35 cellular contexts compared by ENCODE assay signal in genomic region chr6:132868057-132868456, GRCh38.
"Had no signal": no experiment of that assay in that cellular context is flagged by ENCODE, and none has a peak within 500 bp of the region (broad histone marks: within the 10 kb centered on the region; RNA-seq: fewer than 3 reads in every experiment).

No MANE protein-coding gene starts in this region.

- H3K9me3 ChIP-seq: adrenal gland, ascending aorta, body of pancreas, breast epithelium had no signal

- H3K4me3 Mint-ChIP-seq: activated naive CD4-positive, alpha-beta T cell treated with anti-CD3 and anti-CD28 coated beads for 36 hours; activated naive CD4-positive, alpha-beta T cell treated with anti-CD3 and anti-CD28 coated beads, Interleukin-2, amount 10 ng/mL, durations not matched to agents 7 days and 5 days; activated naive CD4-positive, alpha-beta T cell treated with anti-CD3 and anti-CD28 coated beads, Interleukin-2, amount 50 U/mL, for 24 hours; activated naive CD8-positive, alpha-beta T cell; activated naive CD8-positive, alpha-beta T cell treated with anti-CD3 and anti-CD28 coated beads for 36 hours; activated naive CD8-positive, alpha-beta T cell treated with anti-CD3 and anti-CD28 coated beads, Interleukin-2, amount 10 ng/mL, durations not matched to agents 7 days and 5 days; activated naive CD8-positive, alpha-beta T cell treated with anti-CD3 and anti-CD28 coated beads, Interleukin-2, amount 50 U/mL, for 24 hours; activated T-cell treated with anti-CD3 and anti-CD28 coated beads, Interleukin-2, amount 50 U/mL, for 24 hours; activated T-cell treated with anti-CD3 and anti-CD28 coated beads, Interleukin-2, amount 50 U/mL, for 4 hours; activated T-cell treated with anti-CD3 and anti-CD28 coated beads, Interleukin-2, amount 50 U/mL, for 72 hours; activated T-helper 1 cell treated with anti-CD3 and anti-CD28 coated beads, Interleukin-12 subunit alpha, Interleukin-12 subunit beta, Interleukin-2, Interleukin-4 antibody, amounts not matched to agents 30 ng/mL and 10 ng/mL and 1 ng/mL, durations not matched to agents 14 hours and 24 hours and 36 hours; activated T-helper 17 cell treated with anti-CD3 and anti-CD28 coated beads, Interleukin-2, amount 50 U/mL, for 72 hours; brain; central memory CD8-positive, alpha-beta T cell had no signal

- H3K9me3 Mint-ChIP-seq: activated naive CD4-positive, alpha-beta T cell treated with anti-CD3 and anti-CD28 coated beads for 36 hours; activated naive CD4-positive, alpha-beta T cell treated with anti-CD3 and anti-CD28 coated beads, Interleukin-2, amount 10 ng/mL, durations not matched to agents 7 days and 5 days; activated naive CD4-positive, alpha-beta T cell treated with anti-CD3 and anti-CD28 coated beads, Interleukin-2, amount 50 U/mL, for 24 hours; activated naive CD4-positive, alpha-beta T cell treated with anti-CD3 and anti-CD28 coated beads, Interleukin-2, amount 50 U/mL, for 72 hours; activated naive CD8-positive, alpha-beta T cell treated with anti-CD3 and anti-CD28 coated beads for 36 hours; activated naive CD8-positive, alpha-beta T cell treated with anti-CD3 and anti-CD28 coated beads, Interleukin-2, amount 10 ng/mL, durations not matched to agents 7 days and 5 days; activated naive CD8-positive, alpha-beta T cell treated with anti-CD3 and anti-CD28 coated beads, Interleukin-2, amount 50 U/mL, for 24 hours; activated T-cell treated with anti-CD3 and anti-CD28 coated beads, Interleukin-2, amount 50 U/mL, for 24 hours; activated T-cell treated with anti-CD3 and anti-CD28 coated beads, Interleukin-2, amount 50 U/mL, for 4 hours; activated T-cell treated with anti-CD3 and anti-CD28 coated beads, Interleukin-2, amount 50 U/mL, for 72 hours; activated T-helper 1 cell treated with anti-CD3 and anti-CD28 coated beads, Interleukin-12 subunit alpha, Interleukin-12 subunit beta, Interleukin-2, Interleukin-4 antibody, amounts not matched to agents 30 ng/mL and 10 ng/mL and 1 ng/mL, durations not matched to agents 14 hours and 24 hours and 36 hours; activated T-helper 17 cell treated with anti-CD3 and anti-CD28 coated beads, Interleukin-2, amount 50 U/mL, for 72 hours; activated T-helper 2 cell treated with anti-CD3 and anti-CD28 coated beads, Interferon-gamma antibody, Interleukin-2, Interleukin-4, amounts not matched to agents 10 μg/mL and 5 μg/mL and 100 μg/mL, durations not matched to agents 14 hours and 24 hours and 36 hours; brain; central memory CD8-positive, alpha-beta T cell had no signal

- ATAC-seq: activated naive CD4-positive, alpha-beta T cell treated with anti-CD3 and anti-CD28 coated beads, Interleukin-2, amount 50 U/mL, for 72 hours; activated naive CD8-positive, alpha-beta T cell treated with anti-CD3 and anti-CD28 coated beads, Interleukin-2, amount 50 U/mL, for 24 hours; activated T-cell treated with anti-CD3 and anti-CD28 coated beads, Interleukin-2, amount 50 U/mL, for 4 hours; activated T-cell treated with anti-CD3 and anti-CD28 coated beads, Interleukin-2, amount 50 U/mL, for 72 hours; activated T-helper 17 cell treated with anti-CD3 and anti-CD28 coated beads, Interleukin-2, amount 50 U/mL, for 72 hours; body of pancreas had no signal

- H3K4me1 Mint-ChIP-seq: activated naive CD4-positive, alpha-beta T cell treated with anti-CD3 and anti-CD28 coated beads, Interleukin-2, amount 10 ng/mL, durations not matched to agents 7 days and 5 days; activated naive CD4-positive, alpha-beta T cell treated with anti-CD3 and anti-CD28 coated beads, Interleukin-2, amount 50 U/mL, for 24 hours; activated naive CD8-positive, alpha-beta T cell treated with anti-CD3 and anti-CD28 coated beads, Interleukin-2, amount 10 ng/mL, durations not matched to agents 7 days and 5 days; activated T-helper 17 cell treated with anti-CD3 and anti-CD28 coated beads, Interleukin-2, amount 50 U/mL, for 72 hours; central memory CD8-positive, alpha-beta T cell had no signal

- H3K27me3 ChIP-seq: adrenal gland, ascending aorta, body of pancreas, brain microvascular endothelial cell, breast epithelium, cardiac muscle cell had no signal

- H3K36me3 Mint-ChIP-seq: activated naive CD4-positive, alpha-beta T cell treated with anti-CD3 and anti-CD28 coated beads, Interleukin-2, amount 10 ng/mL, durations not matched to agents 7 days and 5 days; activated naive CD4-positive, alpha-beta T cell treated with anti-CD3 and anti-CD28 coated beads, Interleukin-2, amount 50 U/mL, for 24 hours; activated naive CD8-positive, alpha-beta T cell; activated naive CD8-positive, alpha-beta T cell treated with anti-CD3 and anti-CD28 coated beads for 36 hours; activated naive CD8-positive, alpha-beta T cell treated with anti-CD3 and anti-CD28 coated beads, Interleukin-2, amount 10 ng/mL, durations not matched to agents 7 days and 5 days; brain had no signal

- H3K36me3 ChIP-seq: adrenal gland, ascending aorta, brain microvascular endothelial cell, breast epithelium, cardiac muscle cell had no signal

- H3K27me3 Mint-ChIP-seq: activated naive CD8-positive, alpha-beta T cell treated with anti-CD3 and anti-CD28 coated beads, Interleukin-2, amount 10 ng/mL, durations not matched to agents 7 days and 5 days had no signal

- DNase-seq: activated effector memory CD4-positive, alpha-beta T cell treated with anti-CD3 and anti-CD28 coated beads, Interleukin-2, amount 50 U/mL, for 16 hours; activated effector memory CD4-positive, alpha-beta T cell treated with Interleukin-2 at 50 U/mL for 16 hours; activated gamma-delta T cell; activated gamma-delta T cell treated with Interleukin-2 at 50 U/mL for 16 hours; activated naive CD4-positive, alpha-beta T cell; activated naive CD4-positive, alpha-beta T cell treated with anti-CD3 and anti-CD28 coated beads for 36 hours; activated naive CD4-positive, alpha-beta T cell treated with anti-CD3 and anti-CD28 coated beads, Interleukin-2, amount 10 ng/mL, durations not matched to agents 7 days and 5 days; activated naive CD4-positive, alpha-beta T cell treated with anti-CD3 and anti-CD28 coated beads, Interleukin-2, amount 50 U/mL, for 16 hours; activated naive CD4-positive, alpha-beta T cell treated with Interleukin-2 at 50 U/mL for 16 hours; activated naive CD8-positive, alpha-beta T cell treated with anti-CD3 and anti-CD28 coated beads for 36 hours; activated naive CD8-positive, alpha-beta T cell treated with anti-CD3 and anti-CD28 coated beads, Interleukin-2, amount 10 ng/mL, durations not matched to agents 7 days and 5 days; activated naive CD8-positive, alpha-beta T cell treated with anti-CD3 and anti-CD28 coated beads, Interleukin-2, amount 50 U/mL, for 24 hours; activated T-cell treated with anti-CD3 and anti-CD28 coated beads, Interleukin-2, amount 50 U/mL, for 24 hours; activated T-cell treated with anti-CD3 and anti-CD28 coated beads, Interleukin-2, amount 50 U/mL, for 4 hours; activated T-cell treated with anti-CD3 and anti-CD28 coated beads, Interleukin-2, amount 50 U/mL, for 48 hours; activated T-cell treated with anti-CD3 and anti-CD28 coated beads, Interleukin-2, amount 50 U/mL, for 72 hours; adrenal gland; amniotic stem cell; amygdala; aorta; body of pancreas; brain microvascular endothelial cell; central memory CD4-positive, alpha-beta T cell; cerebellar nuclear complex had no signal

- H3K27ac Mint-ChIP-seq: activated naive CD4-positive, alpha-beta T cell treated with anti-CD3 and anti-CD28 coated beads for 36 hours; activated naive CD4-positive, alpha-beta T cell treated with anti-CD3 and anti-CD28 coated beads, Interleukin-2, amount 10 ng/mL, durations not matched to agents 7 days and 5 days; activated naive CD4-positive, alpha-beta T cell treated with anti-CD3 and anti-CD28 coated beads, Interleukin-2, amount 50 U/mL, for 24 hours; activated naive CD4-positive, alpha-beta T cell treated with anti-CD3 and anti-CD28 coated beads, Interleukin-2, amount 50 U/mL, for 72 hours; activated naive CD8-positive, alpha-beta T cell; activated naive CD8-positive, alpha-beta T cell treated with anti-CD3 and anti-CD28 coated beads for 36 hours; activated naive CD8-positive, alpha-beta T cell treated with anti-CD3 and anti-CD28 coated beads, Interleukin-2, amount 10 ng/mL, durations not matched to agents 7 days and 5 days; activated naive CD8-positive, alpha-beta T cell treated with anti-CD3 and anti-CD28 coated beads, Interleukin-2, amount 50 U/mL, for 24 hours; activated T-cell treated with anti-CD3 and anti-CD28 coated beads, Interleukin-2, amount 50 U/mL, for 24 hours; activated T-cell treated with anti-CD3 and anti-CD28 coated beads, Interleukin-2, amount 50 U/mL, for 72 hours; activated T-helper 1 cell treated with anti-CD3 and anti-CD28 coated beads, Interleukin-12 subunit alpha, Interleukin-12 subunit beta, Interleukin-2, Interleukin-4 antibody, amounts not matched to agents 30 ng/mL and 10 ng/mL and 1 ng/mL, durations not matched to agents 14 hours and 24 hours and 36 hours; activated T-helper 17 cell treated with anti-CD3 and anti-CD28 coated beads, Interleukin-2, amount 50 U/mL, for 72 hours; activated T-helper 2 cell treated with anti-CD3 and anti-CD28 coated beads, Interferon-gamma antibody, Interleukin-2, Interleukin-4, amounts not matched to agents 10 μg/mL and 5 μg/mL and 100 μg/mL, durations not matched to agents 14 hours and 24 hours and 36 hours; brain had no signal

- H3K4me3 ChIP-seq: adrenal gland, ascending aorta, body of pancreas, breast epithelium, cardiac muscle cell had no signal

- H3K4me1 ChIP-seq: adrenal gland, ascending aorta, body of pancreas, breast epithelium had no signal

- H3K27ac ChIP-seq: adrenal gland, ascending aorta, body of pancreas, brain microvascular endothelial cell, breast epithelium, cardiac muscle cell had no signal
